In genomic region chr12:91178139-91178561, GRCh38 we compare ENCODE assay signal across 10 cellular contexts. TPM values are rescaled to one million over a fixed set of nuclear protein-coding genes. Genes with fewer than 3 reads are reported as not detected.
DNase-seq lines count a peak whose midpoint lies in the region; ATAC-seq and TF ChIP-seq lines count a peak whose summit lies in the region.
"Had no signal": no experiment of that assay in that cellular context is flagged by ENCODE, and none has a peak within 500 bp of the region (broad histone marks: within the 10 kb centered on the region; RNA-seq: fewer than 3 reads in every experiment).

No MANE protein-coding gene starts in this region.

- no peaks in the 10 kb centered on the region for H3K9me3 ChIP-seq in Caco-2
- H3K9me3 ChIP-seq in mucosa of stomach (ENCODE audit: control insufficient read depth, low read length): no peaks in the 10 kb centered on the region
- H3K9me3 ChIP-seq: HAP-1 had no signal

- H3K4me3 Mint-ChIP-seq in Caco-2 (ENCODE audit: unreplicated experiment): no peak overlapping the region
- no peak overlapping the region for H3K4me3 Mint-ChIP-seq in stimulated activated naive CD8-positive, alpha-beta T cell treated with anti-CD3 and anti-CD28 coated beads, Interleukin-15, amount 100 ng/mL, for 72 hours
- H3K4me3 Mint-ChIP-seq: central memory CD8-positive, alpha-beta T cell had no signal

- no peaks in the 10 kb centered on the region for H3K27me3 ChIP-seq in Caco-2 (replicated peaks; ENCODE audit: control insufficient read depth, insufficient read depth, low read length)
- no peaks in the 10 kb centered on the region for H3K27me3 ChIP-seq in mucosa of stomach (ENCODE audit: control insufficient read depth, insufficient read depth, low read length)

- intact Hi-C loops in Caco-2 (cut with micrococcal nuclease; ENCODE audit: unreplicated experiment): loop anchor here (1.0 to 5.0 kb wide), 4 partner anchors 64 to 201 kb away; no protein-coding TSS in a partner anchor

- no peaks in the 10 kb centered on the region for H3K27me3 Mint-ChIP-seq in Caco-2 (ENCODE audit: insufficient read depth, unreplicated experiment)
- H3K27me3 Mint-ChIP-seq in stimulated activated naive CD8-positive, alpha-beta T cell treated with anti-CD3 and anti-CD28 coated beads, Interleukin-15, amount 100 ng/mL, for 72 hours: no peaks in the 10 kb centered on the region
- H3K27me3 Mint-ChIP-seq: central memory CD8-positive, alpha-beta T cell had no signal

- H3K4me3 ChIP-seq in Caco-2 (ENCODE audit: low read depth, low read length): no peak overlapping the region
- peak overlapping the region; percentile 64 for H3K4me3 ChIP-seq in choroid plexus epithelial cell (ENCODE audit: low read depth, low read length)
- H3K4me3 ChIP-seq in mucosa of stomach (ENCODE audit: low read length): no peak overlapping the region
- H3K4me3 ChIP-seq: HAP-1 had no signal

- no peaks in the 10 kb centered on the region for H3K4me1 Mint-ChIP-seq in Caco-2 (ENCODE audit: low read depth, unreplicated experiment)
- H3K4me1 Mint-ChIP-seq in stimulated activated naive CD8-positive, alpha-beta T cell treated with anti-CD3 and anti-CD28 coated beads, Interleukin-15, amount 100 ng/mL, for 72 hours: no peaks in the 10 kb centered on the region
- H3K4me1 Mint-ChIP-seq: central memory CD8-positive, alpha-beta T cell had no signal

- CTCF ChIA-PET in Caco-2 (lab: Charles Lee): interaction anchor here (0.6 kb wide), 1 partner anchor 63 kb away, joined by 3 read pairs; no protein-coding TSS in a partner anchor

- DNase-seq in Caco-2: no peak
- peak; percentile 35 for DNase-seq in MV-4-11 (lab: John Stamatoyannopoulos, UW)
- peak; percentile 73 for DNase-seq in choroid plexus epithelial cell (ENCODE audit: low read depth)
- no peak for DNase-seq in stimulated activated naive CD8-positive, alpha-beta T cell treated with anti-CD3 and anti-CD28 coated beads, Interleukin-15, amount 100 ng/mL, for 72 hours

- peak overlapping the region; percentile 1 for H3K9ac ChIP-seq in mucosa of stomach (ENCODE audit: low read length)

- H3K36me3 ChIP-seq in Caco-2 (ENCODE audit: control insufficient read depth, insufficient read depth, low read length) (no peaks in the 10 kb centered on the region), mucosa of stomach (ENCODE audit: control insufficient read depth, insufficient read depth, low read length) (no peaks in the 10 kb centered on the region)
- H3K36me3 ChIP-seq: HAP-1 had no signal

- no peaks in the 10 kb centered on the region for H3K36me3 Mint-ChIP-seq in Caco-2 (ENCODE audit: insufficient read depth, unreplicated experiment)

- no peak for ATAC-seq in stimulated activated naive CD8-positive, alpha-beta T cell treated with anti-CD3 and anti-CD28 coated beads, Interleukin-15, amount 100 ng/mL, for 72 hours
- ATAC-seq in HG03139 (IDR thresholded peaks at IDR 0.05; ENCODE audit: unreplicated experiment) (no peak), HG02884 (IDR thresholded peaks at IDR 0.05; ENCODE audit: unreplicated experiment) (no peak), HG03457 (IDR thresholded peaks at IDR 0.05; ENCODE audit: unreplicated experiment) (no peak)

- POLR2A ChIA-PET in Caco-2 (lab: Charles Lee): no interaction called here

- TF ChIP-seq CTCF in Caco-2 (IDR thresholded peaks at IDR 0.05; ENCODE audit: insufficient read depth in 1 of 2, low read depth in 1 of 2, low read length in 1 of 2, severe bottlenecking in 1 of 2, unreplicated experiment in 1 of 2) (peak; percentile 22 to 33), choroid plexus epithelial cell (conservative IDR thresholded peaks at IDR 0.05; ENCODE audit: low read depth, low read length) (peak; percentile 65)

- no peaks in the 10 kb centered on the region for H3K9me3 Mint-ChIP-seq in Caco-2 (ENCODE audit: unreplicated experiment)
- H3K9me3 Mint-ChIP-seq in stimulated activated naive CD8-positive, alpha-beta T cell treated with anti-CD3 and anti-CD28 coated beads, Interleukin-15, amount 100 ng/mL, for 72 hours: no peaks in the 10 kb centered on the region
- H3K9me3 Mint-ChIP-seq: central memory CD8-positive, alpha-beta T cell had no signal

- no TSS peak for BruUV-seq in Caco-2 (replicated peaks; lab: Mats Ljungman, UMichigan)

- H3K27ac Mint-ChIP-seq in Caco-2 (ENCODE audit: unreplicated experiment): no peak overlapping the region
- H3K27ac Mint-ChIP-seq in stimulated activated naive CD8-positive, alpha-beta T cell treated with anti-CD3 and anti-CD28 coated beads, Interleukin-15, amount 100 ng/mL, for 72 hours: no peak overlapping the region

- no peaks in the 10 kb centered on the region for H3K4me1 ChIP-seq in Caco-2
- no peaks in the 10 kb centered on the region for H3K4me1 ChIP-seq in mucosa of stomach (ENCODE audit: control insufficient read depth, insufficient read depth, low read length)
- H3K4me1 ChIP-seq: HAP-1 had no signal

RNA-seq across cellular contexts. Expression of gene DCN, which starts 4.5 kb away (rescaled TPM):
- total RNA-seq in Caco-2 (2022): 0.95 TPM in 1 of 2 replicates, not detected in the other

Comparison
In these comparisons a context has a peak if more than half of its experiments do, and no peak if none do; other contexts are left out.
1. DNase-seq: peak in MV-4-11 (single experiment) and choroid plexus epithelial cell (single experiment); none in Caco-2 (0 of 2) and stimulated activated naive CD8-positive, alpha-beta T cell treated with anti-CD3 and anti-CD28 coated beads, Interleukin-15, amount 100 ng/mL, for 72 hours (0 of 2).